8 cellular contexts compared by ENCODE assay signal in the genomic region with DNA sequence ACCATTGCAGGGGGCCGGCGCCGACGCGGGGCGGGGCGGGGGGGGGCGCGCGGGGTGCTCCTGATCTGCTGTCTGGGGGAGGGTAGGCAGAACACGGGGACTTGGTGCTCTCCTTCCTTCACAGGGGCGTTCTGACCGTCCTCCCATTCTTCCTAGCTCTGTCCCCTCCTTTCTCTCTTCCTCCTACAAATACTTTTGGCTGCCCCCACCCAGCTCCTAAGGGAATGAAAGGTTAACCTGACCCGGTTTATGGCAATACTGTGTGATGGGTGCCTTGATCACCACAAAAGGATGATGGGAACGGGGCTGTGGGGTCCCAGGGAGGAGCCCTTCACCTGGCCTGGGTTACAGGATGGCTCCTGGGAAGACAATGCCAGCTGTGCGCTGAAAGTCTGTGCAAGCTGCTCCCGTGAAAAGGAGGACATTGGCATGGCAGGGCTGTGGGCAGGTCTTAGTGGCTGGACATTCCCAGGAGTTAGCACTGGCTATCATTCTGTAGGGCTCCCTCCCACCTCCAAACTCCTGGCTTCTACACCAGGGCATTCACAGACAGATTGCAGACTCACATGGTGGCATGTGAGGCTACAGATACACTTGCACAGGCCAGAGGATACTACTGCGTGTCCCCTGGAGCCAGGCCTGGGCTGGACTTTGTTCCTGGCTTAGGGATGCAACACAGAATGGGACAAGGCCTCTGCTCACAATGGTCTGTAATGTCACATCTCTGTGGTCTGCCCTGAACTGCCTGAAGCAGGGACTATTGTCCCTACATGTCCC. TPM values are rescaled to one million over a fixed set of nuclear protein-coding genes. Genes with fewer than 3 reads are reported as not detected.
DNase-seq lines count a peak whose midpoint lies in the region; ATAC-seq, FAIRE-seq and TF ChIP-seq lines count a peak whose summit lies in the region.

No MANE protein-coding gene starts in this region.

- DNase-seq in Caco-2, result no peak
- no peak for DNase-seq in PC-9
- DNase-seq in epithelial cell of esophagus (ENCODE audit: low read depth), result no peak
- DNase-seq in pancreas, result no peak
- DNase-seq in GM20000 (ENCODE audit: low spot score), result no peak
- no peak for DNase-seq in HPDE6-E6E7 (ENCODE audit: extremely low spot score)
- DNase-seq in NOMO-1 treated with DMSO at 0.1 percent for 48 hours (lab: John Stamatoyannopoulos, UW; ENCODE audit: unreplicated experiment), result no peak

- peak overlapping the region; percentile 91 for H3K4me2 ChIP-seq in PC-9

- H3K9me3 ChIP-seq in Caco-2 (no peaks in the 10 kb centered on the region), PC-9 (ENCODE audit: insufficient read depth, low read depth) (no peaks in the 10 kb centered on the region), pancreas (no peaks in the 10 kb centered on the region)

- peak overlapping the region; percentile 91 for H3K27ac Mint-ChIP-seq in Caco-2 (ENCODE audit: unreplicated experiment)

- CTCF ChIA-PET in Caco-2 (lab: Charles Lee) (interaction anchor here (1.4 to 2.5 kb wide), 3 partner anchors 17 to 155 kb away, joined by 11 to 20 read pairs (median 12); a partner anchor contains a TSS), PC-9 (lab: Charles Lee) (interaction anchor here (0.6 to 0.9 kb wide), 5 partner anchors 53 to 326 kb away, joined by 3 to 6 read pairs (median 4); a partner anchor contains a TSS)

- H3K27me3 ChIP-seq in Caco-2 (replicated peaks; ENCODE audit: control insufficient read depth, insufficient read depth, low read length) (no peaks in the 10 kb centered on the region), PC-9 (ENCODE audit: insufficient read depth, low read depth) (no peaks in the 10 kb centered on the region), pancreas (no peaks in the 10 kb centered on the region)

- peak overlapping the region; percentile 90 for H3K4me3 Mint-ChIP-seq in Caco-2 (ENCODE audit: unreplicated experiment)

- H3K9me3 Mint-ChIP-seq in Caco-2 (ENCODE audit: unreplicated experiment), result no peaks in the 10 kb centered on the region

- H3K4me1 ChIP-seq in Caco-2, result peaks cover 27% of the 10 kb centered on the region
- peaks cover 28% of the 10 kb centered on the region for H3K4me1 ChIP-seq in PC-9 (replicated peaks; ENCODE audit: insufficient read depth)
- H3K4me1 ChIP-seq in pancreas, result peaks cover 5 to 14% (median 6%) of the 10 kb centered on the region in 3 donors

- 75 to 79% methylated on average over 18 of the region's 18 CpGs for WGBS in pancreas, 2 donors

- peaks cover 16% of the 10 kb centered on the region for H3K4me1 Mint-ChIP-seq in Caco-2 (ENCODE audit: low read depth, unreplicated experiment)

- BruUV-seq in Caco-2 (replicated peaks; lab: Mats Ljungman, UMichigan) (no TSS peak), PC-9 (replicated peaks; lab: Mats Ljungman, UMichigan) (no TSS peak)

- no peak for TF ChIP-seq CTCF in Caco-2 (IDR thresholded peaks at IDR 0.05; ENCODE audit: insufficient read depth in 1 of 2, low read depth in 1 of 2, low read length in 1 of 2, severe bottlenecking in 1 of 2, unreplicated experiment in 1 of 2)
- no peak for TF ChIP-seq CTCF in PC-9 (conservative IDR thresholded peaks at IDR 0.05)
- TF ChIP-seq CTCF in epithelial cell of esophagus (IDR thresholded peaks at IDR 0.05; ENCODE audit: insufficient read depth, low read depth, low read length, missing control alignments), result no peak
- no peak for TF ChIP-seq CTCF in pancreas (IDR thresholded peaks at IDR 0.05)
- no peak for TF ChIP-seq CTCF in GM20000 (IDR thresholded peaks at IDR 0.05; ENCODE audit: extremely low read depth, missing control alignments)

- peaks cover 78% of the 10 kb centered on the region for H3K36me3 Mint-ChIP-seq in Caco-2 (ENCODE audit: insufficient read depth, unreplicated experiment)

- H2AFZ ChIP-seq in PC-9, result peak overlapping the region; percentile 83; the same call in 1 of the 2 replicates

- no peak for FAIRE-seq in pancreas (lab: Jason Lieb, UNC)

- intact Hi-C loops in Caco-2 (cut with micrococcal nuclease; ENCODE audit: unreplicated experiment), result loop anchor here (10.0 kb wide), 1 partner anchor 238 kb away; a partner anchor contains a TSS
- intact Hi-C loops in PC-9 (cut with micrococcal nuclease; ENCODE audit: unreplicated experiment), result loop anchor here (10.0 kb wide), 1 partner anchor 202 kb away; a partner anchor contains a TSS
- intact Hi-C loops in pancreas (cut with DNase I), result no loop called here

- no peaks in the 10 kb centered on the region for H3K27me3 Mint-ChIP-seq in Caco-2 (ENCODE audit: insufficient read depth, unreplicated experiment)

- peaks cover 20% of the 10 kb centered on the region for H4K20me1 ChIP-seq in PC-9 (ENCODE audit: insufficient read depth)

- H3K27ac ChIP-seq in PC-9, result peak overlapping the region; percentile 88
- peak overlapping the region; percentile 87 to 94 (median 90) for H3K27ac ChIP-seq in pancreas

- POLR2A ChIA-PET in Caco-2 (lab: Charles Lee), result interaction anchor here (2.8 kb wide), 1 partner anchor 122 kb away, joined by 22 read pairs; no protein-coding TSS in a partner anchor
- POLR2A ChIA-PET in PC-9 (lab: Charles Lee; ENCODE audit: unreplicated experiment), result no interaction called here

- no peaks in the 10 kb centered on the region for H3K9me2 ChIP-seq in PC-9 (ENCODE audit: insufficient read depth)

- no peak for ATAC-seq in pancreas
- no peak for ATAC-seq in GM21723 (IDR thresholded peaks at IDR 0.05; ENCODE audit: unreplicated experiment)

- H3F3A ChIP-seq in PC-9 (ENCODE audit: insufficient read depth, low read depth), result peaks cover 54% of the 10 kb centered on the region

- peak overlapping the region; percentile 86 for H3K4me3 ChIP-seq in Caco-2 (ENCODE audit: low read depth, low read length)
- H3K4me3 ChIP-seq in PC-9, result peak overlapping the region; percentile 77
- peak overlapping the region; percentile 79 for H3K4me3 ChIP-seq in epithelial cell of esophagus (ENCODE audit: low read length)
- peak overlapping the region; percentile 89 to 95 (median 92) for H3K4me3 ChIP-seq in pancreas

- H3K36me3 ChIP-seq in Caco-2 (ENCODE audit: control insufficient read depth, insufficient read depth, low read length), result peaks cover 6% of the 10 kb centered on the region
- peaks cover 4% of the 10 kb centered on the region for H3K36me3 ChIP-seq in PC-9 (ENCODE audit: low read depth)
- H3K36me3 ChIP-seq in pancreas, result peaks cover 0 to 5% (median 0%) of the 10 kb centered on the region in 3 donors

- peaks cover 53% of the 10 kb centered on the region for H3K79me2 ChIP-seq in PC-9 (ENCODE audit: low read depth)

RNA-seq across cellular contexts. Expression of a gene that starts 1.9 kb away (rescaled TPM):
- 286 and 293 TPM in 2 replicates for total RNA-seq in Caco-2 (2022)
- 149 and 158 TPM in 2 replicates for total RNA-seq in PC-9 (2021)
- total RNA-seq in pancreas, result 10 to 100 TPM; 16.3 to 35.0 (median 22.3) TPM
- 10 to 100 TPM; 33.8 to 47.3 TPM for polyA plus RNA-seq in pancreas

RNA-seq across cellular contexts. Expression of a gene that starts 1.9 kb away (rescaled TPM):
- total RNA-seq in Caco-2 (2022) (0.27 TPM in 1 of 2 replicates, not detected in the other), PC-9 (2021) (not detected in 2 replicates), pancreas (not detected)
- polyA plus RNA-seq in pancreas, result under 1 TPM; 0.12 to 0.53 TPM

RNA-seq across cellular contexts. Expression of a gene that starts 31.7 kb away (rescaled TPM):
- total RNA-seq in Caco-2 (2022) (117 and 124 TPM in 2 replicates), PC-9 (2021) (47.0 and 48.1 TPM in 2 replicates), pancreas (10 to 100 TPM; 25.0 to 31.5 (median 29.2) TPM)
- 10 to 100 TPM; 20.1 to 23.3 TPM for polyA plus RNA-seq in pancreas

RNA-seq across cellular contexts. Expression of a gene that starts 32.1 kb away (rescaled TPM):
- total RNA-seq in Caco-2 (2022) (9.1 and 9.5 TPM in 2 replicates), PC-9 (2021) (3.6 and 4.9 TPM in 2 replicates), pancreas (1 to 10 TPM; 2.2 to 7.4 (median 3.0) TPM)
- polyA plus RNA-seq in pancreas, result 1 to 10 TPM; 2.8 to 3.6 TPM

Comparison
In these comparisons a context has a peak if more than half of its experiments do, and no peak if none do; other contexts are left out.
1. intact Hi-C loops: an anchor here in Caco-2 (10.0 kb wide) and PC-9 (10.0 kb wide); none called in pancreas.